Comparison of ENCODE assay signal across 11 cellular contexts in genomic region chr21:30257773-30258172, GRCh38. TPM values are rescaled to one million over a fixed set of nuclear protein-coding genes. Genes with fewer than 3 reads are reported as not detected.
DNase-seq lines count a peak whose midpoint lies in the region; ATAC-seq, FAIRE-seq and TF ChIP-seq lines count a peak whose summit lies in the region.
"Had no signal": no experiment of that assay in that cellular context is flagged by ENCODE, and none has a peak within 500 bp of the region (broad histone marks: within the 10 kb centered on the region; RNA-seq: fewer than 3 reads in every experiment).

No MANE protein-coding gene starts in this region.

- no peak overlapping the region for H2AFZ ChIP-seq in GM12878 (ENCODE audit: control insufficient read depth, low read depth, low read length)

- POLR2A ChIA-PET in GM12878 (lab: Charles Lee), result no interaction called here

- no peaks in the 10 kb centered on the region for H3K79me2 ChIP-seq in GM12878 (ENCODE audit: control insufficient read depth, insufficient read depth, low read length)

- no peaks in the 10 kb centered on the region for H4K20me1 ChIP-seq in GM12878 (ENCODE audit: control insufficient read depth, insufficient read depth)

- intact Hi-C loops in GM12878 (cut with micrococcal nuclease; ENCODE audit: unreplicated experiment), result no loop called here
- intact Hi-C loops in left lung (cut with DNase I), result no loop called here
- intact Hi-C loops in lower leg skin (cut with DNase I; ENCODE audit: low total_unique reads), result no loop called here

- no TSS peak for BruUV-seq in GM12878 (replicated peaks; lab: Mats Ljungman, UMichigan)

- H3K9me3 ChIP-seq in GM12878 (replicated peaks; ENCODE audit: control insufficient read depth, insufficient read depth, low read length) (no peaks in the 10 kb centered on the region), left lung (no peaks in the 10 kb centered on the region)
- H3K9me3 ChIP-seq: neutrophil had no signal

- H3K4me3 ChIP-seq in GM12878, result no peak overlapping the region
- H3K4me3 ChIP-seq in left lung, result no peak overlapping the region
- H3K4me3 ChIP-seq in lower leg skin (ENCODE audit: low read depth, poor library complexity, severe bottlenecking), result no peak overlapping the region

- DNase-seq in Daoy (ENCODE audit: low read depth), result peak; percentile 37
- DNase-seq in M059J (ENCODE audit: low read depth), result peak; percentile 4
- no peak for DNase-seq in GM12878 (ENCODE audit: low read depth, low spot score)
- no peak for DNase-seq in left lung
- DNase-seq in activated CD8-positive, alpha-beta memory T cell treated with anti-CD3 and anti-CD28 coated beads, Interleukin-2, amount 50 U/mL, for 4 hours, result no peak
- no peak for DNase-seq in lower leg skin (ENCODE audit: low spot score in 2 of 2)
- DNase-seq: NCI-H510A; stimulated activated naive CD4-positive, alpha-beta T cell had no signal

- TF ChIP-seq POLR2A in GM12878 (IDR thresholded peaks at IDR 0.05; ENCODE audit: low read depth, low read length) (no peak), GM18505 (IDR thresholded peaks at IDR 0.05; ENCODE audit: borderline replicate concordance, extremely low read depth, insufficient read depth, insufficient read length) (no peak), lower leg skin (IDR thresholded peaks at IDR 0.05) (no peak)

- H3K36me3 ChIP-seq in GM12878 (ENCODE audit: control insufficient read depth in 2 of 2, insufficient read depth in 2 of 2, low read length in 1 of 2) (no peaks in the 10 kb centered on the region), left lung (no peaks in the 10 kb centered on the region)
- H3K36me3 ChIP-seq: neutrophil had no signal

- 16% methylated on average over 4 of the region's 4 CpGs for WGBS in GM12878 (ENCODE audit: insufficient coverage, insufficient replicate concordance, low lambda C conversion rate, missing lambda C conversion rate)
- 71 to 74% methylated on average over 4 of the region's 4 CpGs for WGBS in lower leg skin, 2 donors

- H3K4me1 ChIP-seq in GM12878 (ENCODE audit: control insufficient read depth, insufficient read depth, low read length) (no peaks in the 10 kb centered on the region), left lung (no peaks in the 10 kb centered on the region)

- no peaks in the 10 kb centered on the region for H3K27me3 ChIP-seq in GM12878 (replicated peaks in 1 of 2; ENCODE audit: control insufficient read depth in 2 of 2, insufficient read depth in 2 of 2, low read length in 1 of 2)
- H3K27me3 ChIP-seq in left lung, result no peaks in the 10 kb centered on the region
- H3K27me3 ChIP-seq: neutrophil had no signal

- ATAC-seq in GM12878, result peak; percentile 66
- ATAC-seq in left lung, result peak; percentile 45
- no peak for ATAC-seq in GM18505 (IDR thresholded peaks at IDR 0.05; ENCODE audit: unreplicated experiment)
- no peak for ATAC-seq in GM18511 (IDR thresholded peaks at IDR 0.05; ENCODE audit: unreplicated experiment)

- RAD21 ChIA-PET in GM12878 (lab: Charles Lee; ENCODE audit: unreplicated experiment), result no interaction called here

- H3K4me2 ChIP-seq in GM12878 (ENCODE audit: control insufficient read depth, insufficient read depth), result no peak overlapping the region

- TF ChIP-seq CTCF in GM12878 (IDR thresholded peaks at IDR 0.05 in 2 of 3, conservative IDR thresholded peaks at IDR 0.05 in 1 of 3; ENCODE audit: control insufficient read depth in 2 of 3, extremely low read depth in 1 of 3, insufficient read depth in 1 of 3, low read depth in 3 of 3, low read length in 3 of 3) (no peak; a peak in 1 of 6 replicates), left lung (IDR thresholded peaks at IDR 0.05) (peak in 1 of 2 donors; percentile 18), lower leg skin (IDR thresholded peaks at IDR 0.05) (no peak)

- H3K27ac ChIP-seq in GM12878 (ENCODE audit: control insufficient read depth, insufficient read depth) (no peak overlapping the region), left lung (no peak overlapping the region)
- H3K27ac ChIP-seq: neutrophil had no signal

- CTCF ChIA-PET in GM12878 (lab: Yijun Ruan, JAX), result no interaction called here

- SMC1A ChIA-PET in GM12878 (lab: Charles Lee; ENCODE audit: uncharacterized antibody, unreplicated experiment), result no interaction called here

- TF ChIP-seq RAD21 in GM12878 (IDR thresholded peaks at IDR 0.05; ENCODE audit: insufficient read depth, low read depth, low read length), result no peak

- no peak for FAIRE-seq in GM12878 (lab: Jason Lieb, UNC)

- no peak overlapping the region for H3K9ac ChIP-seq in GM12878 (ENCODE audit: control insufficient read depth, insufficient read depth, low read length)

- in situ Hi-C loops in GM12878 (cut with MboI), result loop anchor here (10.0 kb wide), 1 partner anchor 57 kb away; no protein-coding TSS in a partner anchor

- TF ChIP-seq EP300 in GM12878 (IDR thresholded peaks at IDR 0.05; ENCODE audit: borderline replicate concordance in 1 of 2, control insufficient read depth in 1 of 2, low read depth in 2 of 2, low read length in 2 of 2), result no peak

TF ChIP-seq in GM12878, 131 proteins besides CTCF, POLR2A, EP300 and RAD21 (continues in another document):
- no peak for TF ChIP-seq SMARCA5 (IDR thresholded peaks at IDR 0.05)

RNA-seq across cellular contexts. Expression of gene KRTAP24-1, which starts 25.0 kb away (rescaled TPM):
- total RNA-seq in Daoy (2014; rRNA removed; shearing (Covaris generic)), result not detected in 2 replicates
- total RNA-seq in M059J (2014; rRNA removed; shearing (Covaris generic)), result not detected in 2 replicates
- total RNA-seq in GM12878 (2013; cell fraction: nucleolus; rRNA removed), result not detected in 2 replicates
- total RNA-seq in GM12878 (2014; rRNA removed) (not detected in 2 replicates), GM12878 (2014; rRNA removed; fragmentation: Illumina TruSeq; extraction: Trizol) (not detected in 2 replicates), GM12878 (2021) (not detected in 2 replicates), left lung (not detected), lower leg skin (10 to 100 TPM in 1 of 4 donors, under 1 TPM in 1, not detected in 2; 0.17 to 10.0 TPM)
- not detected for polyA plus RNA-seq in GM12878 (2011; ENCODE audit: low read depth)
- polyA plus RNA-seq in GM12878 (2011; rRNA removed) (not detected in 2 replicates), GM12878 (2014; fragmentation: Illumina TruSeq; extraction: Trizol) (not detected in 2 replicates), GM12878 (2014; fragmentation: Nextera tagmentation; extraction: Ambion mirVana) (not detected), GM12878 (2014; rRNA removed) (not detected in 2 replicates), GM12878 (2016; fragmentation: Nextera tagmentation; extraction: Ambion mirVana) (not detected)
- polyA plus RNA-seq in GM12878 (2011; cell fraction: cytosol; rRNA removed), result not detected in 2 replicates
- not detected in 2 replicates for polyA plus RNA-seq in GM12878 (2011; cell fraction: nucleus; rRNA removed)
- polyA plus RNA-seq in GM12878 (2012), result not detected in 2 replicates
- not detected in 2 replicates for polyA minus RNA-seq in GM12878 (2011; rRNA and poly(A)+ RNA removed)
- polyA minus RNA-seq in GM12878 (2011; cell fraction: cytosol; rRNA and poly(A)+ RNA removed), result not detected in 2 replicates
- not detected in 2 replicates for polyA minus RNA-seq in GM12878 (2011; cell fraction: nucleus; rRNA and poly(A)+ RNA removed)

RNA-seq across cellular contexts. Expression of gene KRTAP25-1, which starts 31.5 kb away (rescaled TPM):
- total RNA-seq in Daoy (2014; rRNA removed; shearing (Covaris generic)), result not detected in 2 replicates
- not detected in 2 replicates for total RNA-seq in M059J (2014; rRNA removed; shearing (Covaris generic))
- total RNA-seq in GM12878 (2013; cell fraction: nucleolus; rRNA removed), result not detected in 2 replicates
- not detected in 2 replicates for total RNA-seq in GM12878 (2014; rRNA removed)
- not detected in 2 replicates for total RNA-seq in GM12878 (2014; rRNA removed; fragmentation: Illumina TruSeq; extraction: Trizol)
- not detected in 2 replicates for total RNA-seq in GM12878 (2021)
- not detected for polyA plus RNA-seq in GM12878 (2011; ENCODE audit: low read depth)
- polyA plus RNA-seq in GM12878 (2011; rRNA removed), result not detected in 2 replicates
- polyA plus RNA-seq in GM12878 (2011; cell fraction: cytosol; rRNA removed), result not detected in 2 replicates
- polyA plus RNA-seq in GM12878 (2011; cell fraction: nucleus; rRNA removed), result not detected in 2 replicates
- not detected in 2 replicates for polyA plus RNA-seq in GM12878 (2012)
- polyA plus RNA-seq in GM12878 (2014; fragmentation: Illumina TruSeq; extraction: Trizol), result not detected in 2 replicates
- not detected for polyA plus RNA-seq in GM12878 (2014; fragmentation: Nextera tagmentation; extraction: Ambion mirVana)
- not detected in 2 replicates for polyA plus RNA-seq in GM12878 (2014; rRNA removed)
- polyA plus RNA-seq in GM12878 (2016; fragmentation: Nextera tagmentation; extraction: Ambion mirVana), result not detected
- polyA minus RNA-seq in GM12878 (2011; rRNA and poly(A)+ RNA removed), result not detected in 2 replicates
- not detected in 2 replicates for polyA minus RNA-seq in GM12878 (2011; cell fraction: cytosol; rRNA and poly(A)+ RNA removed)
- polyA minus RNA-seq in GM12878 (2011; cell fraction: nucleus; rRNA and poly(A)+ RNA removed), result not detected in 2 replicates
- not detected for total RNA-seq in left lung
- not detected for total RNA-seq in lower leg skin

RNA-seq across cellular contexts. Expression of gene CLDN8, which starts 41.9 kb away (rescaled TPM):
- not detected in 2 replicates for total RNA-seq in Daoy (2014; rRNA removed; shearing (Covaris generic))
- not detected in 2 replicates for total RNA-seq in M059J (2014; rRNA removed; shearing (Covaris generic))
- not detected in 2 replicates for total RNA-seq in GM12878 (2013; cell fraction: nucleolus; rRNA removed)
- total RNA-seq in GM12878 (2014; rRNA removed) (not detected in 2 replicates), GM12878 (2014; rRNA removed; fragmentation: Illumina TruSeq; extraction: Trizol) (not detected in 2 replicates), GM12878 (2021) (not detected in 2 replicates), left lung (under 1 TPM in 1 of 2 donors, not detected in 1; 0.39 TPM), lower leg skin (10 to 100 TPM; 15.2 to 32.3 (median 18.9) TPM)
- polyA plus RNA-seq in GM12878 (2011; ENCODE audit: low read depth), result not detected
- polyA plus RNA-seq in GM12878 (2011; rRNA removed) (not detected in 2 replicates), GM12878 (2014; fragmentation: Illumina TruSeq; extraction: Trizol) (not detected in 2 replicates), GM12878 (2014; fragmentation: Nextera tagmentation; extraction: Ambion mirVana) (not detected), GM12878 (2014; rRNA removed) (not detected in 2 replicates), GM12878 (2016; fragmentation: Nextera tagmentation; extraction: Ambion mirVana) (not detected)
- not detected in 2 replicates for polyA plus RNA-seq in GM12878 (2011; cell fraction: cytosol; rRNA removed)
- not detected in 2 replicates for polyA plus RNA-seq in GM12878 (2011; cell fraction: nucleus; rRNA removed)
- polyA plus RNA-seq in GM12878 (2012), result not detected in 2 replicates
- not detected in 2 replicates for polyA minus RNA-seq in GM12878 (2011; rRNA and poly(A)+ RNA removed)
- not detected in 2 replicates for polyA minus RNA-seq in GM12878 (2011; cell fraction: cytosol; rRNA and poly(A)+ RNA removed)
- not detected in 2 replicates for polyA minus RNA-seq in GM12878 (2011; cell fraction: nucleus; rRNA and poly(A)+ RNA removed)

Comparison
In these comparisons a context has a peak if more than half of its experiments do, and no peak if none do; other contexts are left out.
1. DNase-seq: peak in Daoy (single experiment) and M059J (single experiment); none in GM12878 (single experiment), left lung (0 of 2), activated CD8-positive, alpha-beta memory T cell treated with anti-CD3 and anti-CD28 coated beads, Interleukin-2, amount 50 U/mL, for 4 hours (single experiment) and lower leg skin (0 of 2).
2. ATAC-seq: peak in GM12878 (single experiment) and left lung (single experiment); none in GM18505 (single experiment) and GM18511 (single experiment).
3. RNA of gene CLDN8, which starts 41.9 kb away (total RNA-seq): 15.2 to 32.3 TPM in lower leg skin; 0.39 TPM in left lung, not detected in Daoy, not detected in M059J and not detected in GM12878; every median in the first group is over 10 times any median in the second.